11 cellular contexts compared by ENCODE assay signal in genomic region chr10:112954974-112955735, GRCh38. TPM values are rescaled to one million over a fixed set of nuclear protein-coding genes. Genes with fewer than 3 reads are reported as not detected.
A peak's percentile ranks its signal among the peaks of the same experiment; 100 is the strongest.
DNase-seq lines count a peak whose midpoint lies in the region; ATAC-seq and TF ChIP-seq lines count a peak whose summit lies in the region.
"Had no signal": no experiment of that assay in that cellular context is flagged by ENCODE, and none has a peak within 500 bp of the region (broad histone marks: within the 10 kb centered on the region; RNA-seq: fewer than 3 reads in every experiment).

No MANE protein-coding gene starts in this region.

- no peak overlapping the region for H4K8ac ChIP-seq in mesendoderm (ENCODE audit: low read depth, low read length)

- in situ Hi-C loops in transverse colon (cut with MboI; ENCODE audit: low pct_ligation_motif_present in 1 of 4, low pct_unique_long_range_greater_than_20kb in 1 of 4, low sequenced_read_pairs in 3 of 4): loop anchor here in 2 of 4 donors (25.0 kb wide), 2 partner anchors 132 to 432 kb away; no protein-coding TSS in a partner anchor

- H3K9ac ChIP-seq in mesendoderm (ENCODE audit: low read length): no peak overlapping the region

- H3K27me3 Mint-ChIP-seq in CD4-positive, alpha-beta memory T cell: peaks cover 18 to 19% of the 10 kb centered on the region in 2 donors

- H3K4me2 ChIP-seq in mesendoderm (ENCODE audit: low read length): peak overlapping the region; percentile 29

- peaks cover 0 to 7% of the 10 kb centered on the region in 2 donors for H3K36me3 Mint-ChIP-seq in CD4-positive, alpha-beta memory T cell
- H3K36me3 Mint-ChIP-seq: activated naive CD8-positive, alpha-beta T cell treated with anti-CD3 and anti-CD28 coated beads, Interleukin-2, amount 10 ng/mL, durations not matched to agents 7 days and 5 days had no signal

- peak; percentile 29 for DNase-seq in NCI-H146 (lab: John Stamatoyannopoulos, UW)
- no peak for DNase-seq in NCI-H146 treated with DMSO at 0.1 percent for 48 hours (lab: John Stamatoyannopoulos, UW; ENCODE audit: unreplicated experiment)
- no peak for DNase-seq in coronary artery (ENCODE audit: low spot score)
- peak; percentile 83 for DNase-seq in mesendoderm
- DNase-seq in transverse colon: no peak
- DNase-seq in activated naive CD4-positive, alpha-beta T cell treated with anti-CD3 and anti-CD28 coated beads, Interleukin-2, amount 50 U/mL, for 16 hours: no peak
- no peak for DNase-seq in CD4-positive, alpha-beta memory T cell
- DNase-seq: 8988T; activated naive CD8-positive, alpha-beta T cell treated with anti-CD3 and anti-CD28 coated beads, Interleukin-2, amount 10 ng/mL, durations not matched to agents 7 days and 5 days; NCI-H187 treated with DMSO at 0.1 percent for 48 hours had no signal

- peaks cover 28% of the 10 kb centered on the region for H3K79me2 ChIP-seq in mesendoderm (ENCODE audit: control insufficient read depth, insufficient read depth, low read length)

- TF ChIP-seq CTCF in coronary artery (IDR thresholded peaks at IDR 0.05) (no peak), transverse colon (IDR thresholded peaks at IDR 0.05) (no peak)

- H3K56ac ChIP-seq in mesendoderm (ENCODE audit: low read length): peak overlapping the region; percentile 18

- H2BK120ac ChIP-seq in mesendoderm (ENCODE audit: low read depth, low read length): no peak overlapping the region

- no peak overlapping the region for H2BK5ac ChIP-seq in mesendoderm (ENCODE audit: low read length)

- no peak overlapping the region for H2BK15ac ChIP-seq in mesendoderm (replicated peaks; ENCODE audit: low read depth)

- H3K27me3 ChIP-seq in mesendoderm (ENCODE audit: insufficient read depth, low read length, poor library complexity): no peaks in the 10 kb centered on the region
- H3K27me3 ChIP-seq in transverse colon: no peaks in the 10 kb centered on the region
- H3K27me3 ChIP-seq in CD4-positive, alpha-beta memory T cell (ENCODE audit: insufficient read depth, low read length): peaks cover 12% of the 10 kb centered on the region

- no peak for ATAC-seq in HG03460 (IDR thresholded peaks at IDR 0.05; ENCODE audit: unreplicated experiment)

- TF ChIP-seq POLR2A in transverse colon (IDR thresholded peaks at IDR 0.05): no peak

- no peaks in the 10 kb centered on the region for H3K9me3 Mint-ChIP-seq in CD4-positive, alpha-beta memory T cell
- H3K9me3 Mint-ChIP-seq: activated naive CD8-positive, alpha-beta T cell treated with anti-CD3 and anti-CD28 coated beads, Interleukin-2, amount 10 ng/mL, durations not matched to agents 7 days and 5 days had no signal

- peak overlapping the region; percentile 92 for H3K4me3 ChIP-seq in coronary artery
- H3K4me3 ChIP-seq in mesendoderm (ENCODE audit: low read length): no peak overlapping the region
- H3K4me3 ChIP-seq in transverse colon: peak overlapping the region in 3 of 4 donors; percentile 21 to 88 (median 85)
- no peak overlapping the region for H3K4me3 ChIP-seq in CD4-positive, alpha-beta memory T cell (ENCODE audit: low read length in 2 of 2)

- no CpG with 5 or more reads among the region's 8 CpGs for WGBS in mesendoderm (ENCODE audit: extremely low coverage, insufficient coverage, low lambda C conversion rate)
- WGBS in transverse colon (ENCODE audit: low coverage in 1 of 2), 2 donors: 32 to 33% methylated on average over 8 of the region's 8 CpGs

- peak overlapping the region in 3 of 8 donors; percentile 2 to 48 (median 7) for H3K4me3 Mint-ChIP-seq in CD4-positive, alpha-beta memory T cell
- H3K4me3 Mint-ChIP-seq: activated naive CD8-positive, alpha-beta T cell treated with anti-CD3 and anti-CD28 coated beads, Interleukin-2, amount 10 ng/mL, durations not matched to agents 7 days and 5 days had no signal

- peaks cover 2% of the 10 kb centered on the region for H3K79me1 ChIP-seq in mesendoderm (ENCODE audit: low read length)

- H2AK5ac ChIP-seq in mesendoderm (ENCODE audit: low read length): no peak overlapping the region

- CTCF ChIA-PET in CD4-positive, alpha-beta memory T cell (lab: Charles Lee; ENCODE audit: partially characterized antibody): no interaction called here

- no peaks in the 10 kb centered on the region for H3K36me3 ChIP-seq in mesendoderm (ENCODE audit: control insufficient read depth, insufficient read depth, low read length)
- no peaks in the 10 kb centered on the region for H3K36me3 ChIP-seq in transverse colon
- no peaks in the 10 kb centered on the region for H3K36me3 ChIP-seq in CD4-positive, alpha-beta memory T cell (ENCODE audit: insufficient read depth, low read length)

- H3K27ac Mint-ChIP-seq in CD4-positive, alpha-beta memory T cell: no peak overlapping the region
- H3K27ac Mint-ChIP-seq: activated naive CD8-positive, alpha-beta T cell treated with anti-CD3 and anti-CD28 coated beads, Interleukin-2, amount 10 ng/mL, durations not matched to agents 7 days and 5 days had no signal

- H3K4me1 Mint-ChIP-seq in CD4-positive, alpha-beta memory T cell: peaks cover 8 to 30% (median 13%) of the 10 kb centered on the region in 4 donors

- H3K9me3 ChIP-seq in transverse colon: no peaks in the 10 kb centered on the region
- no peaks in the 10 kb centered on the region for H3K9me3 ChIP-seq in CD4-positive, alpha-beta memory T cell (ENCODE audit: control insufficient read depth in 1 of 2, low read length in 2 of 2)

- intact Hi-C loops in transverse colon (cut with DNase I; ENCODE audit: low total_unique reads): loop anchor here (5.0 to 10.0 kb wide), 2 partner anchors 110 to 172 kb away; no protein-coding TSS in a partner anchor
- intact Hi-C loops in CD4-positive, alpha-beta memory T cell (cut with micrococcal nuclease): loop anchor here (5.0 kb wide), 1 partner anchor 427 kb away; no protein-coding TSS in a partner anchor

- H3K18ac ChIP-seq in mesendoderm (ENCODE audit: low read length): peak overlapping the region; percentile 89

- no peak for TF ChIP-seq EP300 in transverse colon (IDR thresholded peaks at IDR 0.05; ENCODE audit: low read depth)

- H3K23ac ChIP-seq in mesendoderm (ENCODE audit: low read length): no peak overlapping the region

- POLR2A ChIA-PET in CD4-positive, alpha-beta memory T cell (lab: Charles Lee; ENCODE audit: partially characterized antibody): no interaction called here

- H3K4me1 ChIP-seq in mesendoderm (ENCODE audit: control insufficient read depth, low read depth, low read length) (peaks cover 34% of the 10 kb centered on the region), transverse colon (peaks cover 16 to 68% (median 60%) of the 10 kb centered on the region in 4 donors)
- H3K4me1 ChIP-seq in CD4-positive, alpha-beta memory T cell (ENCODE audit: insufficient read depth, low read length): peaks cover 13% of the 10 kb centered on the region

- peak overlapping the region; percentile 63 to 95 for H3K27ac ChIP-seq in coronary artery
- peak overlapping the region; percentile 81 for H3K27ac ChIP-seq in mesendoderm (ENCODE audit: low read depth, low read length)
- peak overlapping the region; percentile 95 to 98 (median 96) for H3K27ac ChIP-seq in transverse colon
- no peak overlapping the region for H3K27ac ChIP-seq in CD4-positive, alpha-beta memory T cell (ENCODE audit: low read depth, low read length)

- H4K5ac ChIP-seq in mesendoderm (ENCODE audit: low read length): no peak overlapping the region

- H3K4ac ChIP-seq in mesendoderm (ENCODE audit: low read depth, low read length): no peak overlapping the region

RNA-seq across cellular contexts. Expression of gene TCF7L2, which starts 5.1 kb away (rescaled TPM):
- 43.5 TPM for polyA plus RNA-seq in mesendoderm (2013, experiment 1 of 2)
- polyA plus RNA-seq in mesendoderm (2013, experiment 2 of 2): 47.0 TPM
- total RNA-seq in transverse colon: 100 to 1,000 TPM in 3 of 4 donors, 10 to 100 TPM in 1; 84.6 to 249 (median 137) TPM
- 1 to 10 TPM; 2.3 to 3.2 TPM for total RNA-seq in CD4-positive, alpha-beta memory T cell
- polyA plus RNA-seq in CD4-positive, alpha-beta memory T cell: 1 to 10 TPM in 1 of 2 donors, under 1 TPM in 1; 0.16 to 1.3 TPM

Comparison
In these comparisons a context has a peak if more than half of its experiments do, and no peak if none do; other contexts are left out.
1. DNase-seq: peak in NCI-H146 (single experiment) and mesendoderm (single experiment); none in NCI-H146 treated with DMSO at 0.1 percent for 48 hours (single experiment), coronary artery (single experiment), transverse colon (single experiment), activated naive CD4-positive, alpha-beta T cell treated with anti-CD3 and anti-CD28 coated beads, Interleukin-2, amount 50 U/mL, for 16 hours (single experiment) and CD4-positive, alpha-beta memory T cell (0 of 5).
2. H3K4me3 ChIP-seq: peak in coronary artery (single experiment) and transverse colon (3 of 4); none in mesendoderm (single experiment) and CD4-positive, alpha-beta memory T cell (0 of 2).
3. RNA of gene TCF7L2, which starts 5.1 kb away (total RNA-seq): 84.6 to 249 TPM in transverse colon; 2.3 to 3.2 TPM in CD4-positive, alpha-beta memory T cell; every median in the first group is over 10 times any median in the second.